In the genomic region with DNA sequence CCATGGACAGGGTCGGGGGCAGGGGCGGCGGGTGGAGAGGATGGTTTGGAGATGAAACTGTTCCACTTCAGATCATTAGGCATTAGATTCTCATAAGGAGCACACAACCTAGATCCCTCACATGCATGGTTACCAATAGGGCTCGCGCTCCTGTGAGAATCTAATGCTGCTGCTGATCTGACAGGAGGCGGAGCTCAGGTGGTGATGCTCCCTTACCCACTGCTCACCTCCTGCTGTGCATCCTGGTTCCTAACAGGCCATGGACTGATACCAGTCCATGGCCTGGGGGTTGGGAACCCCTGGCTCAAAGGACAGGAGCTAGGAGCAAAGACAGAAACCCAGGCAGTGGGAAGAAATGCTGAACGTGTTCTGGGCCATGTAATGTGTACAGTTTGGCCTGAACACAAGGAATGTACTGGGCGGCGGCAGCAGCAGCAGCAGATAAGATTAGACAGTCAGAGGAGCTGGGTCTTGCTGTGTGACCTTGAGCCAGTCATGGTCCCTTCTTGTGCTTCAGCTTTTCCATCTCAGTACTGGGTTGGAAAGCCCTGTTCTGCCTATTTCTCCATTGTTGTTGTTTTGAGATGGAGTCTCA, we compare ENCODE assay signal across 18 cellular contexts. TPM values are rescaled to one million over a fixed set of nuclear protein-coding genes. Genes with fewer than 3 reads are reported as not detected.
DNase-seq lines count a peak whose midpoint lies in the region; ATAC-seq, FAIRE-seq and TF ChIP-seq lines count a peak whose summit lies in the region.
"Had no signal": no experiment of that assay in that cellular context is flagged by ENCODE, and none has a peak within 500 bp of the region (broad histone marks: within the 10 kb centered on the region; RNA-seq: fewer than 3 reads in every experiment).

No MANE protein-coding gene starts in this region.

- TF ChIP-seq EP300 in HepG2 (IDR thresholded peaks at IDR 0.05; ENCODE audit: low read depth in 2 of 2, low read length in 2 of 2) (no peak), HepG2 (CRISPR knock-in tag; IDR thresholded peaks at IDR 0.05; ENCODE audit: borderline replicate concordance) (no peak)

- H3K4me1 ChIP-seq in HepG2 (ENCODE audit: insufficient read depth, low read length), result peaks cover 27% of the 10 kb centered on the region
- peaks cover 0 to 5% (median 0%) of the 10 kb centered on the region in 4 donors for H3K4me1 ChIP-seq in right lobe of liver
- H3K4me1 ChIP-seq in RWPE2 (ENCODE audit: insufficient read depth, poor library complexity, severe bottlenecking), result peaks cover 12% of the 10 kb centered on the region

- H3K4me2 ChIP-seq in HepG2 (ENCODE audit: low read depth, low read length), result no peak overlapping the region

- ATAC-seq in HepG2 (no peak), right lobe of liver (no peak), RWPE2 (ENCODE audit: low read depth) (no peak), HG02798 (IDR thresholded peaks at IDR 0.05; ENCODE audit: poor library complexity, unreplicated experiment) (no peak)
- no peak for ATAC-seq in stimulated activated memory B cell treated with anti-CD40 and anti-IgM and Interleukin-4, amounts not matched to agents 10 μg/mL and 1 μg/mL and 100 μg/mL, for 72 hours

- peaks cover 0 to 7% of the 10 kb centered on the region in 2 experiments; a peak in 2 of 5 replicates for H3K27me3 ChIP-seq in HepG2 (ENCODE audit: control insufficient read depth in 1 of 2, insufficient read depth in 2 of 2, low read length in 2 of 2)
- H3K27me3 ChIP-seq in right lobe of liver, result no peaks in the 10 kb centered on the region
- no peaks in the 10 kb centered on the region for H3K27me3 ChIP-seq in RWPE2 (ENCODE audit: insufficient read depth, poor library complexity, severe bottlenecking)
- H3K27me3 ChIP-seq: MG63, SJSA1 had no signal

- intact Hi-C loops in HepG2 (cut with micrococcal nuclease; ENCODE audit: unreplicated experiment) (no loop called here), right lobe of liver (cut with DNase I) (no loop called here)
- intact Hi-C loops in activated CD4-positive, alpha-beta memory T cell treated with anti-CD3 and anti-CD28 coated beads for 36 hours (cut with micrococcal nuclease), result loop anchor here (10.0 kb wide), 1 partner anchor 736 kb away; a partner anchor contains a TSS

- TF ChIP-seq POLR2A in HepG2 (IDR thresholded peaks at IDR 0.05; ENCODE audit: insufficient read depth in 1 of 2, low read depth in 2 of 2, low read length in 2 of 2) (no peak), right lobe of liver (IDR thresholded peaks at IDR 0.05) (no peak)

- H3K4me3 Mint-ChIP-seq in stimulated activated memory B cell treated with anti-CD40 and anti-IgM and Interleukin-4, amounts not matched to agents 10 μg/mL and 1 μg/mL and 100 μg/mL, for 72 hours, result no peak overlapping the region
- no peak overlapping the region for H3K4me3 Mint-ChIP-seq in activated CD4-positive, alpha-beta memory T cell treated with anti-CD3 and anti-CD28 coated beads for 36 hours
- H3K4me3 Mint-ChIP-seq: CD14-positive monocyte had no signal

- H3K9me3 Mint-ChIP-seq in stimulated activated memory B cell treated with anti-CD40 and anti-IgM and Interleukin-4, amounts not matched to agents 10 μg/mL and 1 μg/mL and 100 μg/mL, for 72 hours, result no peaks in the 10 kb centered on the region
- H3K9me3 Mint-ChIP-seq in activated CD4-positive, alpha-beta memory T cell treated with anti-CD3 and anti-CD28 coated beads for 36 hours, result no peaks in the 10 kb centered on the region
- H3K9me3 Mint-ChIP-seq: CD14-positive monocyte had no signal

- H3K36me3 Mint-ChIP-seq in stimulated activated memory B cell treated with anti-CD40 and anti-IgM and Interleukin-4, amounts not matched to agents 10 μg/mL and 1 μg/mL and 100 μg/mL, for 72 hours, result no peaks in the 10 kb centered on the region
- H3K36me3 Mint-ChIP-seq in activated CD4-positive, alpha-beta memory T cell treated with anti-CD3 and anti-CD28 coated beads for 36 hours, result no peaks in the 10 kb centered on the region
- H3K36me3 Mint-ChIP-seq: CD14-positive monocyte had no signal

- H4K20me1 ChIP-seq in HepG2 (ENCODE audit: insufficient read depth, low read length), result no peaks in the 10 kb centered on the region

- 64% methylated on average over 9 of the region's 9 CpGs for WGBS in HepG2 (ENCODE audit: low lambda C conversion rate)
- WGBS in right lobe of liver (ENCODE audit: insufficient coverage, low coverage, low lambda C conversion rate, missing lambda C conversion rate), result 68% methylated on average over 3 of the region's 9 CpGs

- TF ChIP-seq RAD21 in HepG2 (CRISPR knock-in tag; IDR thresholded peaks at IDR 0.05), result no peak

- H3K9me3 ChIP-seq in HepG2 (ENCODE audit: low read length) (no peaks in the 10 kb centered on the region), right lobe of liver (no peaks in the 10 kb centered on the region), RWPE2 (ENCODE audit: severe bottlenecking) (no peaks in the 10 kb centered on the region)
- H3K9me3 ChIP-seq: MG63, SJSA1 had no signal

- no peak overlapping the region for H3K9ac ChIP-seq in HepG2 (ENCODE audit: insufficient read depth, low read depth, low read length)
- H3K9ac ChIP-seq: GM23248 had no signal

- CTCF ChIA-PET in HepG2 (lab: Yijun Ruan, JAX; ENCODE audit: low intra/inter-chr PET ratio, low total read pairs), result no interaction called here
- CTCF ChIA-PET in activated CD4-positive, alpha-beta memory T cell treated with anti-CD3 and anti-CD28 coated beads for 36 hours (lab: Charles Lee), result interaction anchor here (0.6 kb wide), 1 partner anchor 11 kb away, joined by 4 read pairs; no protein-coding TSS in a partner anchor

- POLR2A ChIA-PET in HepG2 (lab: Yijun Ruan, JAX), result no interaction called here
- POLR2A ChIA-PET in activated CD4-positive, alpha-beta memory T cell treated with anti-CD3 and anti-CD28 coated beads for 36 hours (lab: Charles Lee), result no interaction called here

- H3K27ac ChIP-seq in HepG2 (ENCODE audit: extremely low read length, insufficient read depth, low read length), result no peak overlapping the region
- H3K27ac ChIP-seq in right lobe of liver, result no peak overlapping the region
- H3K27ac ChIP-seq in RWPE2 (ENCODE audit: poor library complexity, severe bottlenecking), result no peak overlapping the region
- H3K27ac ChIP-seq: GM23248, SJSA1 had no signal

- no peak overlapping the region for H3K4me3 ChIP-seq in HepG2 (replicated peaks in 1 of 3; ENCODE audit: insufficient read depth in 1 of 3, low read depth in 2 of 3, low read length in 3 of 3)
- H3K4me3 ChIP-seq in right lobe of liver, result no peak overlapping the region
- no peak overlapping the region for H3K4me3 ChIP-seq in RWPE2 (ENCODE audit: severe bottlenecking)
- no peak overlapping the region for H3K4me3 ChIP-seq in fibroblast of villous mesenchyme (ENCODE audit: low read depth, low read length)
- H3K4me3 ChIP-seq: GM23248, MG63, SJSA1 had no signal

- no peaks in the 10 kb centered on the region for H3K27me3 Mint-ChIP-seq in stimulated activated memory B cell treated with anti-CD40 and anti-IgM and Interleukin-4, amounts not matched to agents 10 μg/mL and 1 μg/mL and 100 μg/mL, for 72 hours
- H3K27me3 Mint-ChIP-seq in activated CD4-positive, alpha-beta memory T cell treated with anti-CD3 and anti-CD28 coated beads for 36 hours, result no peaks in the 10 kb centered on the region

- BruUV-seq in HepG2 (replicated peaks; lab: Mats Ljungman, UMichigan), result no TSS peak

- H2AFZ ChIP-seq in HepG2 (ENCODE audit: low read length), result no peak overlapping the region
- H2AFZ ChIP-seq: GM23248 had no signal

- TF ChIP-seq CTCF in HepG2 (CRISPR knock-in tag; IDR thresholded peaks at IDR 0.05), result no peak
- TF ChIP-seq CTCF in right lobe of liver (IDR thresholded peaks at IDR 0.05), result no peak
- TF ChIP-seq CTCF in RWPE2 (IDR thresholded peaks at IDR 0.05; ENCODE audit: poor library complexity, severe bottlenecking), result no peak
- TF ChIP-seq CTCF in fibroblast of villous mesenchyme (IDR thresholded peaks at IDR 0.05; ENCODE audit: insufficient read depth, low read depth, low read length), result no peak
- TF ChIP-seq CTCF in GM13976 (IDR thresholded peaks at IDR 0.05; ENCODE audit: borderline replicate concordance, control extremely low read depth, extremely low read depth, insufficient read depth, missing control alignments), result no peak

- no peaks in the 10 kb centered on the region for H3K36me3 ChIP-seq in HepG2 (replicated peaks in 1 of 2; ENCODE audit: control insufficient read depth in 1 of 2, insufficient read depth in 2 of 2, low read length in 2 of 2)
- H3K36me3 ChIP-seq in right lobe of liver, result no peaks in the 10 kb centered on the region
- H3K36me3 ChIP-seq in RWPE2 (ENCODE audit: low read depth), result no peaks in the 10 kb centered on the region
- H3K36me3 ChIP-seq: MG63, SJSA1 had no signal

- peaks cover 44% of the 10 kb centered on the region for H3K4me1 Mint-ChIP-seq in stimulated activated memory B cell treated with anti-CD40 and anti-IgM and Interleukin-4, amounts not matched to agents 10 μg/mL and 1 μg/mL and 100 μg/mL, for 72 hours
- H3K4me1 Mint-ChIP-seq in activated CD4-positive, alpha-beta memory T cell treated with anti-CD3 and anti-CD28 coated beads for 36 hours (ENCODE audit: low read depth), result peaks cover 7% of the 10 kb centered on the region

- FAIRE-seq in HepG2 (lab: Jason Lieb, UNC), result no peak
- FAIRE-seq: A204.1, G401.6, HTR-8/SVneo had no signal

- H3K79me2 ChIP-seq in HepG2 (ENCODE audit: insufficient read depth, low read length), result no peaks in the 10 kb centered on the region

- DNase-seq in HepG2 (ENCODE audit: low spot score), result no peak
- no peak for DNase-seq in right lobe of liver
- DNase-seq in RWPE2 (ENCODE audit: low spot score), result peak; percentile 68
- DNase-seq in fibroblast of villous mesenchyme (ENCODE audit: low read depth), result peak; percentile 8
- no peak for DNase-seq in GM13976 (ENCODE audit: low spot score)
- no peak for DNase-seq in activated CD4-positive, alpha-beta memory T cell treated with anti-CD3 and anti-CD28 coated beads for 36 hours
- DNase-seq: GM23248, MG63, NCI-H1105 treated with DMSO at 0.1 percent for 48 hours, NCI-H2029, NCI-H510A treated with DMSO at 0.1 percent for 48 hours had no signal

- in situ Hi-C loops in HepG2 (cut with HindIII; ENCODE audit: extremely low pct_ligation_motif_present, low pct_unique_long_range_greater_than_20kb), result no loop called here
- in situ Hi-C loops in GM13976 (cut with MboI; ENCODE audit: low sequenced_read_pairs, unreplicated experiment), result no loop called here

- no peak overlapping the region for H3K27ac Mint-ChIP-seq in stimulated activated memory B cell treated with anti-CD40 and anti-IgM and Interleukin-4, amounts not matched to agents 10 μg/mL and 1 μg/mL and 100 μg/mL, for 72 hours
- no peak overlapping the region for H3K27ac Mint-ChIP-seq in activated CD4-positive, alpha-beta memory T cell treated with anti-CD3 and anti-CD28 coated beads for 36 hours

RNA-seq across cellular contexts. Expression of a gene that starts 4.7 kb away (rescaled TPM):
- total RNA-seq in HepG2 (2016; rRNA removed; fragmentation: Illumina TruSeq; extraction: Trizol) (2.5 and 5.8 TPM in 2 replicates), right lobe of liver (10 to 100 TPM in 1 of 6 experiments, 1 to 10 TPM in 5; 1.7 to 13.8 (median 3.6) TPM), fibroblast of villous mesenchyme (5.6 and 8.1 TPM in 2 replicates)
- total RNA-seq in HepG2 (2016; cell fraction: cytosol; rRNA removed; fragmentation: Illumina TruSeq; extraction: Trizol; ENCODE audit: low read depth), result 2.5 and 4.4 TPM in 2 replicates
- total RNA-seq in HepG2 (2016; cell fraction: insoluble cytoplasmic fraction; rRNA removed; fragmentation: Illumina TruSeq; extraction: Trizol), result 4.1 and 5.3 TPM in 2 replicates
- total RNA-seq in HepG2 (2016; cell fraction: membrane; rRNA removed; fragmentation: Illumina TruSeq; extraction: Trizol), result 3.0 and 4.9 TPM in 2 replicates
- 3.3 and 6.5 TPM in 2 replicates for total RNA-seq in HepG2 (2016; cell fraction: nucleus; rRNA removed; fragmentation: Illumina TruSeq; extraction: Trizol)
- polyA plus RNA-seq in HepG2 (2011; rRNA removed), result 137 and 149 TPM in 2 replicates
- 115 and 170 TPM in 2 replicates for polyA plus RNA-seq in HepG2 (2011; cell fraction: cytosol; rRNA removed)
- polyA plus RNA-seq in HepG2 (2011; cell fraction: nucleus; rRNA removed), result 334 and 438 TPM in 2 replicates
- polyA plus RNA-seq in HepG2 (2012), result 64.5 and 105 TPM in 2 replicates
- 3.0 and 3.3 TPM in 2 replicates for polyA plus RNA-seq in HepG2 (2016; cell fraction: cytosol; fragmentation: Illumina TruSeq; extraction: Trizol; ENCODE audit: low read depth)
- polyA plus RNA-seq in HepG2 (2016; cell fraction: insoluble cytoplasmic fraction; fragmentation: Illumina TruSeq; extraction: Trizol; ENCODE audit: low read depth), result 2.3 and 4.7 TPM in 2 replicates
- 3.0 TPM in 2 replicates for polyA plus RNA-seq in HepG2 (2016; cell fraction: membrane; fragmentation: Illumina TruSeq; extraction: Trizol; ENCODE audit: low read depth)
- 9.7 and 14.0 TPM in 2 replicates for polyA plus RNA-seq in HepG2 (2016; cell fraction: nucleus; fragmentation: Illumina TruSeq; extraction: Trizol; ENCODE audit: insufficient read depth, low read depth)
- polyA minus RNA-seq in HepG2 (2011; rRNA and poly(A)+ RNA removed; ENCODE audit: low replicate concordance), result 2.7 and 72.2 TPM in 2 replicates
- polyA minus RNA-seq in HepG2 (2011; cell fraction: cytosol; rRNA and poly(A)+ RNA removed), result 33.7 and 35.8 TPM in 2 replicates
- 26.8 and 32.9 TPM in 2 replicates for polyA minus RNA-seq in HepG2 (2011; cell fraction: nucleus; rRNA and poly(A)+ RNA removed)
- total RNA-seq in activated CD4-positive, alpha-beta memory T cell treated with anti-CD3 and anti-CD28 coated beads for 36 hours, result 1 to 10 TPM; 7.5 to 9.4 TPM

RNA-seq across cellular contexts. Expression of a gene that starts 53.8 kb away (rescaled TPM):
- total RNA-seq in HepG2 (2016; rRNA removed; fragmentation: Illumina TruSeq; extraction: Trizol), result 431 and 439 TPM in 2 replicates
- total RNA-seq in HepG2 (2016; cell fraction: cytosol; rRNA removed; fragmentation: Illumina TruSeq; extraction: Trizol; ENCODE audit: low read depth), result 101 and 106 TPM in 2 replicates
- total RNA-seq in HepG2 (2016; cell fraction: insoluble cytoplasmic fraction; rRNA removed; fragmentation: Illumina TruSeq; extraction: Trizol), result 375 and 428 TPM in 2 replicates
- 226 and 229 TPM in 2 replicates for total RNA-seq in HepG2 (2016; cell fraction: membrane; rRNA removed; fragmentation: Illumina TruSeq; extraction: Trizol)
- total RNA-seq in HepG2 (2016; cell fraction: nucleus; rRNA removed; fragmentation: Illumina TruSeq; extraction: Trizol), result 227 and 285 TPM in 2 replicates
- 369 and 408 TPM in 2 replicates for polyA plus RNA-seq in HepG2 (2011; rRNA removed)
- polyA plus RNA-seq in HepG2 (2011; cell fraction: cytosol; rRNA removed), result 458 and 619 TPM in 2 replicates
- polyA plus RNA-seq in HepG2 (2011; cell fraction: nucleus; rRNA removed), result 810 and 933 TPM in 2 replicates
- polyA plus RNA-seq in HepG2 (2012), result 457 and 478 TPM in 2 replicates
- 121 and 137 TPM in 2 replicates for polyA plus RNA-seq in HepG2 (2016; cell fraction: cytosol; fragmentation: Illumina TruSeq; extraction: Trizol; ENCODE audit: low read depth)
- 374 and 508 TPM in 2 replicates for polyA plus RNA-seq in HepG2 (2016; cell fraction: insoluble cytoplasmic fraction; fragmentation: Illumina TruSeq; extraction: Trizol; ENCODE audit: low read depth)
- polyA plus RNA-seq in HepG2 (2016; cell fraction: membrane; fragmentation: Illumina TruSeq; extraction: Trizol; ENCODE audit: low read depth), result 213 and 247 TPM in 2 replicates
- polyA plus RNA-seq in HepG2 (2016; cell fraction: nucleus; fragmentation: Illumina TruSeq; extraction: Trizol; ENCODE audit: insufficient read depth, low read depth), result 541 and 549 TPM in 2 replicates
- polyA minus RNA-seq in HepG2 (2011; rRNA and poly(A)+ RNA removed; ENCODE audit: low replicate concordance), result 283 and 707 TPM in 2 replicates
- polyA minus RNA-seq in HepG2 (2011; cell fraction: cytosol; rRNA and poly(A)+ RNA removed), result 243 and 283 TPM in 2 replicates
- 258 and 260 TPM in 2 replicates for polyA minus RNA-seq in HepG2 (2011; cell fraction: nucleus; rRNA and poly(A)+ RNA removed)
- 10 to 100 TPM; 35.5 to 72.0 (median 53.3) TPM for total RNA-seq in right lobe of liver
- 92.0 and 143 TPM in 2 replicates for total RNA-seq in fibroblast of villous mesenchyme
- total RNA-seq in activated CD4-positive, alpha-beta memory T cell treated with anti-CD3 and anti-CD28 coated beads for 36 hours, result 100 to 1,000 TPM; 242 to 253 TPM

RNA-seq across cellular contexts. Expression of a gene that starts 53.8 kb away (rescaled TPM):
- total RNA-seq in HepG2 (2016; rRNA removed; fragmentation: Illumina TruSeq; extraction: Trizol), result 104 and 111 TPM in 2 replicates
- 14.8 and 16.3 TPM in 2 replicates for total RNA-seq in HepG2 (2016; cell fraction: cytosol; rRNA removed; fragmentation: Illumina TruSeq; extraction: Trizol; ENCODE audit: low read depth)
- total RNA-seq in HepG2 (2016; cell fraction: insoluble cytoplasmic fraction; rRNA removed; fragmentation: Illumina TruSeq; extraction: Trizol), result 99.0 and 104 TPM in 2 replicates
- total RNA-seq in HepG2 (2016; cell fraction: membrane; rRNA removed; fragmentation: Illumina TruSeq; extraction: Trizol), result 35.0 and 42.5 TPM in 2 replicates
- 73.6 and 78.3 TPM in 2 replicates for total RNA-seq in HepG2 (2016; cell fraction: nucleus; rRNA removed; fragmentation: Illumina TruSeq; extraction: Trizol)
- 84.9 and 97.9 TPM in 2 replicates for polyA plus RNA-seq in HepG2 (2011; rRNA removed)
- polyA plus RNA-seq in HepG2 (2011; cell fraction: cytosol; rRNA removed), result 68.6 and 77.9 TPM in 2 replicates
- 101 and 129 TPM in 2 replicates for polyA plus RNA-seq in HepG2 (2011; cell fraction: nucleus; rRNA removed)
- polyA plus RNA-seq in HepG2 (2012), result 41.4 and 42.7 TPM in 2 replicates
- polyA plus RNA-seq in HepG2 (2016; cell fraction: cytosol; fragmentation: Illumina TruSeq; extraction: Trizol; ENCODE audit: low read depth), result 1.7 and 2.2 TPM in 2 replicates
- polyA plus RNA-seq in HepG2 (2016; cell fraction: insoluble cytoplasmic fraction; fragmentation: Illumina TruSeq; extraction: Trizol; ENCODE audit: low read depth), result 58.1 and 68.5 TPM in 2 replicates
- 8.8 and 10.1 TPM in 2 replicates for polyA plus RNA-seq in HepG2 (2016; cell fraction: membrane; fragmentation: Illumina TruSeq; extraction: Trizol; ENCODE audit: low read depth)
- 74.6 and 75.6 TPM in 2 replicates for polyA plus RNA-seq in HepG2 (2016; cell fraction: nucleus; fragmentation: Illumina TruSeq; extraction: Trizol; ENCODE audit: insufficient read depth, low read depth)
- polyA minus RNA-seq in HepG2 (2011; rRNA and poly(A)+ RNA removed; ENCODE audit: low replicate concordance), result 373 and 464 TPM in 2 replicates
- polyA minus RNA-seq in HepG2 (2011; cell fraction: cytosol; rRNA and poly(A)+ RNA removed), result 67.4 and 80.5 TPM in 2 replicates
- polyA minus RNA-seq in HepG2 (2011; cell fraction: nucleus; rRNA and poly(A)+ RNA removed), result 128 and 140 TPM in 2 replicates
- 10 to 100 TPM; 13.3 to 32.8 (median 21.0) TPM for total RNA-seq in right lobe of liver
- 50.9 and 56.1 TPM in 2 replicates for total RNA-seq in fibroblast of villous mesenchyme
- total RNA-seq in activated CD4-positive, alpha-beta memory T cell treated with anti-CD3 and anti-CD28 coated beads for 36 hours, result 100 to 1,000 TPM; 110 to 114 TPM

Comparison
In these comparisons a context has a peak if more than half of its experiments do, and no peak if none do; other contexts are left out.
1. DNase-seq: peak in RWPE2 (single experiment) and fibroblast of villous mesenchyme (single experiment); none in HepG2 (single experiment), right lobe of liver (0 of 3), GM13976 (single experiment) and activated CD4-positive, alpha-beta memory T cell treated with anti-CD3 and anti-CD28 coated beads for 36 hours (single experiment).